Comparison of ENCODE assay signal across 10 cellular contexts in the genomic region with DNA sequence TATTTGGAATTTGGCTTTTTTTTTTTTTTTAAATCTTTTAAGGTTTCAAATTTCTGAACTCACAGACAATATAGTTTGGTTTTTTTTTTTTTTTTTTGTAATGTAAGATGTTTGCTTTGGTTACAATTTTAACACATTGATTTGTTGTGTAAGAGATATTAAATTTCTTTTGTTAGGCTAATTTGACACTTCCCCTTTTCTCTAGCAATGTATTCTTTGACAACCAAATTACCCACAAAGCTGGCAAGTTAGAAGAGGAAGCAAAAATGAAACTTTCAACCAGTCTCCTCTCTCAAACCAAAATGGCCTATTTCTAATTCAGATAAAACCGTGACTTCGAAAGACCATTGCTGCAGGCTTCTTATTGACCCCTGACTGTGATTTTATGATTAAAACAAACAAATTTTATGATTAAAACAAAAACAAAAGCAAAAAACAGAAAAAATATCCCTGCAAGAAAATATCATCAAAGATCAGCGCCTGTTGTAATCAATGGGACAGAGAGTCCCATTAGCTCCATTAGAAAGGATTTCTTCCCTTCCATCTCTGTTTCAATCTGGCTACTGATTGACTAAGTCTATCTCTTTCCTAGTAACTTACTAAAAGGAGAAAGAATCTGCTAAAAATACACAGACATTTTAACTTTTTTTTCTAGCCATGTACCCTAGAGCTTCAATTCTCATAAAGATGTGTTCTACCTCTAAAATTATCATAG.
DNase-seq lines count a peak whose midpoint lies in the region; ATAC-seq and TF ChIP-seq lines count a peak whose summit lies in the region.
"Had no signal": no experiment of that assay in that cellular context is flagged by ENCODE, and none has a peak within 500 bp of the region (broad histone marks: within the 10 kb centered on the region; RNA-seq: fewer than 3 reads in every experiment).

No MANE protein-coding gene starts in this region.

- no peaks in the 10 kb centered on the region for H3K27me3 Mint-ChIP-seq in effector memory CD8-positive, alpha-beta T cell

- peak overlapping the region; percentile 59 to 78 for H3K27ac Mint-ChIP-seq in effector memory CD8-positive, alpha-beta T cell

- no peaks in the 10 kb centered on the region for H3K4me1 ChIP-seq in BE2C

- no peaks in the 10 kb centered on the region for H3K9me3 Mint-ChIP-seq in effector memory CD8-positive, alpha-beta T cell

- H3K4me3 Mint-ChIP-seq in effector memory CD8-positive, alpha-beta T cell = peak overlapping the region in 1 of 2 donors; percentile 29

- DNase-seq in effector memory CD8-positive, alpha-beta T cell = no peak
- DNase-seq in HK-2 (ENCODE audit: unreplicated experiment) (no peak), BE2C (no peak), cardiac septum (ENCODE audit: low spot score) (no peak)
- DNase-seq in activated CD8-positive, alpha-beta memory T cell treated with anti-CD3 and anti-CD28 coated beads, Interleukin-2, amount 50 U/mL, for 4 hours = no peak
- DNase-seq: right cardiac atrium had no signal

- no peaks in the 10 kb centered on the region for H3K36me3 ChIP-seq in BE2C

- no peak for TF ChIP-seq CTCF in BE2C (IDR thresholded peaks at IDR 0.05; ENCODE audit: low read depth, low read length)

- H3K4me1 Mint-ChIP-seq in effector memory CD8-positive, alpha-beta T cell (ENCODE audit: low read depth in 2 of 2) = peaks cover 10 to 17% of the 10 kb centered on the region in 2 donors

- H3K36me3 Mint-ChIP-seq in effector memory CD8-positive, alpha-beta T cell (ENCODE audit: insufficient read depth) = peaks cover 4% of the 10 kb centered on the region

- peak; percentile 93 for ATAC-seq in GM18519 (IDR thresholded peaks at IDR 0.05; ENCODE audit: low FRiP score, unreplicated experiment)
- peak; percentile 94 for ATAC-seq in GM21786 (IDR thresholded peaks at IDR 0.05; ENCODE audit: unreplicated experiment)
- peak; percentile 94 for ATAC-seq in HG03521 (IDR thresholded peaks at IDR 0.05; ENCODE audit: unreplicated experiment)
- peak; percentile 71 for ATAC-seq in effector memory CD8-positive, alpha-beta T cell (replicated peaks)
- ATAC-seq: K562, right cardiac atrium had no signal

- H3K27me3 ChIP-seq in BE2C = no peaks in the 10 kb centered on the region

- no peaks in the 10 kb centered on the region for H3K9me3 ChIP-seq in BE2C

- intact Hi-C loops in cardiac septum (cut with DNase I) = no loop called here

- H3K4me3 ChIP-seq in BE2C (ENCODE audit: low read depth, low read length) = no peak overlapping the region
- H3K4me3 ChIP-seq: K562 had no signal
